9 cellular contexts compared by ENCODE assay signal in genomic region chr3:173993299-173993698, GRCh38.
DNase-seq lines count a peak whose midpoint lies in the region; ATAC-seq and TF ChIP-seq lines count a peak whose summit lies in the region.
"Had no signal": no experiment of that assay in that cellular context is flagged by ENCODE, and none has a peak within 500 bp of the region (broad histone marks: within the 10 kb centered on the region; RNA-seq: fewer than 3 reads in every experiment).

No MANE protein-coding gene starts in this region.

- 64 to 70% methylated on average over 1 of the region's 1 CpG for WGBS in sigmoid colon, 2 donors

- peak; percentile 82 for TF ChIP-seq CTCF in C4-2B (conservative IDR thresholded peaks at IDR 0.05)
- TF ChIP-seq CTCF in HFF-Myc (IDR thresholded peaks at IDR 0.05; ENCODE audit: low read depth, low read length, missing control alignments) = peak; percentile 38
- no peak for TF ChIP-seq CTCF in sigmoid colon (IDR thresholded peaks at IDR 0.05)

- ATAC-seq in GM18520 (IDR thresholded peaks at IDR 0.05; ENCODE audit: unreplicated experiment) (no peak), GM21529 (IDR thresholded peaks at IDR 0.05; ENCODE audit: unreplicated experiment) (no peak)

- H3K27ac ChIP-seq in C4-2B (no peak overlapping the region), SK-N-MC (peak overlapping the region; percentile 47; the same call in 1 of the 2 replicates), iPS-20b (ENCODE audit: low read length) (no peak overlapping the region), sigmoid colon (no peak overlapping the region)
- H3K27ac ChIP-seq: esophagus squamous epithelium had no signal

- TF ChIP-seq POLR2A in sigmoid colon (IDR thresholded peaks at IDR 0.05) = no peak

- H3K9ac ChIP-seq in SK-N-MC (ENCODE audit: insufficient read length) (no peak overlapping the region), iPS-20b (ENCODE audit: low read depth, low read length) (peak overlapping the region; percentile 16; the same call in 1 of the 2 replicates)

- no peak for TF ChIP-seq EP300 in sigmoid colon (IDR thresholded peaks at IDR 0.05)

- H3K4me1 ChIP-seq in iPS-20b (ENCODE audit: insufficient read depth, low read length) = peaks cover 3% of the 10 kb centered on the region; the same call in 1 of the 2 replicates
- H3K4me1 ChIP-seq in sigmoid colon = no peaks in the 10 kb centered on the region
- H3K4me1 ChIP-seq: esophagus squamous epithelium had no signal

- peak; percentile 55 for DNase-seq in HFF-Myc (ENCODE audit: extremely low read depth, low read depth)
- DNase-seq in SK-N-MC (ENCODE audit: low read depth, low spot score) = no peak
- DNase-seq in KG1 (lab: John Stamatoyannopoulos, UW) = no peak
- DNase-seq in sigmoid colon = no peak
- DNase-seq: esophagus squamous epithelium had no signal

- H3K27me3 ChIP-seq in iPS-20b (ENCODE audit: insufficient read depth, low read length) = no peaks in the 10 kb centered on the region
- no peaks in the 10 kb centered on the region for H3K27me3 ChIP-seq in sigmoid colon
- H3K27me3 ChIP-seq: esophagus squamous epithelium had no signal

- intact Hi-C loops in sigmoid colon (cut with DNase I) = no loop called here

- H3K4me3 ChIP-seq in HFF-Myc (replicated peaks; ENCODE audit: low read depth, low read length) = no peak overlapping the region
- peak overlapping the region; percentile 54 for H3K4me3 ChIP-seq in SK-N-MC
- H3K4me3 ChIP-seq in iPS-20b (ENCODE audit: low read length) = no peak overlapping the region
- H3K4me3 ChIP-seq in sigmoid colon = no peak overlapping the region
- H3K4me3 ChIP-seq: esophagus squamous epithelium had no signal

- H3K36me3 ChIP-seq in SK-N-MC (ENCODE audit: insufficient read depth, low read length) = no peaks in the 10 kb centered on the region
- no peaks in the 10 kb centered on the region for H3K36me3 ChIP-seq in iPS-20b (ENCODE audit: insufficient read depth, low read depth, low read length)
- H3K36me3 ChIP-seq in sigmoid colon = no peaks in the 10 kb centered on the region
- H3K36me3 ChIP-seq: esophagus squamous epithelium had no signal

- H3K9me3 ChIP-seq in SK-N-MC (ENCODE audit: low read depth, low read length) (no peaks in the 10 kb centered on the region), iPS-20b (ENCODE audit: insufficient read depth, low read depth, low read length) (no peaks in the 10 kb centered on the region), sigmoid colon (no peaks in the 10 kb centered on the region)
- H3K9me3 ChIP-seq: esophagus squamous epithelium had no signal

Comparison
In these comparisons a context has a peak if more than half of its experiments do, and no peak if none do; other contexts are left out.
1. CTCF ChIP-seq: peak in C4-2B (single experiment) and HFF-Myc (single experiment); none in sigmoid colon (0 of 4).